In the genomic region with DNA sequence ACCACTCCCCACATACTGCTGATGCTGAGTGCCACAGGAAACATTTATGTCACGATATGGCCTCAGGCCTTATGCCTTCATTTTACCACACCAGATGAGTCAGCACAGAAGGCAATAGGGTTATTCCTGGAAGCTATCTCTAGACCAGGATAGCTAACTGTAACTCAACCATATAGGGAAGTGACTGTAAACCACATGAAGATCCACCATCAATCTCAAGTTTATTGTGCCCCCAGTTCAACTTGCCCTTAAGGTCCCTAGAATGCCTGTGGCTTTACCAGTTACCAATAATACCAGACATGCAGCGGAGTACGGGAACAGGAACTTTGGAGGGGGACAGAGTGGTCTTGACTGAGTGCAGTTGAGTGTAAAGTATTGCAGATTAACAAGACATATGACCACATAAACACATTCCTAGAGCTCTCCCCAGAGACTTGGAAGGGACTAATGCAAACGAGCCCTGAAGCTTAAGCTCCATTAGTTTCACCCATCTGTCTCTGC, we compare ENCODE assay signal across 13 cellular contexts.
DNase-seq lines count a peak whose midpoint lies in the region; ATAC-seq, FAIRE-seq and TF ChIP-seq lines count a peak whose summit lies in the region.
"Had no signal": no experiment of that assay in that cellular context is flagged by ENCODE, and none has a peak within 500 bp of the region (broad histone marks: within the 10 kb centered on the region; RNA-seq: fewer than 3 reads in every experiment).

No MANE protein-coding gene starts in this region.

- no peak for TF ChIP-seq EP300 in GM12878 (IDR thresholded peaks at IDR 0.05; ENCODE audit: borderline replicate concordance in 1 of 2, control insufficient read depth in 1 of 2, low read depth in 2 of 2, low read length in 2 of 2)

- WGBS in GM12878 (ENCODE audit: insufficient coverage, insufficient replicate concordance, low lambda C conversion rate, missing lambda C conversion rate): 41% methylated on average over 4 of the region's 4 CpGs

- H3K27ac ChIP-seq in GM12878 (ENCODE audit: control insufficient read depth, insufficient read depth): no peak overlapping the region
- H3K27ac ChIP-seq: 22Rv1, thoracic aorta had no signal

- TF ChIP-seq POLR2A in GM12878 (IDR thresholded peaks at IDR 0.05; ENCODE audit: low read depth, low read length): no peak

- no peaks in the 10 kb centered on the region for H3K36me3 Mint-ChIP-seq in osteocyte (ENCODE audit: unreplicated experiment)

- no peaks in the 10 kb centered on the region for H3K4me1 ChIP-seq in GM12878 (ENCODE audit: control insufficient read depth, insufficient read depth, low read length)

- H3K4me3 ChIP-seq in GM12878: no peak overlapping the region
- H3K4me3 ChIP-seq in retinal pigment epithelial cell (ENCODE audit: low read length): no peak overlapping the region
- H3K4me3 ChIP-seq: thoracic aorta had no signal

- H3K4me2 ChIP-seq in GM12878 (ENCODE audit: control insufficient read depth, insufficient read depth): no peak overlapping the region

- H3K27me3 Mint-ChIP-seq in osteocyte (ENCODE audit: unreplicated experiment): no peaks in the 10 kb centered on the region

- no peak for TF ChIP-seq RAD21 in GM12878 (IDR thresholded peaks at IDR 0.05; ENCODE audit: insufficient read depth, low read depth, low read length)

- H3K79me2 ChIP-seq in GM12878 (ENCODE audit: control insufficient read depth, insufficient read depth, low read length): no peaks in the 10 kb centered on the region

- H4K20me1 ChIP-seq in GM12878 (ENCODE audit: control insufficient read depth, insufficient read depth): no peaks in the 10 kb centered on the region

- peaks cover 19% of the 10 kb centered on the region for H3K4me1 Mint-ChIP-seq in osteocyte (ENCODE audit: unreplicated experiment)
- H3K4me1 Mint-ChIP-seq: neural crest cell had no signal

- no peak overlapping the region for H2AFZ ChIP-seq in GM12878 (ENCODE audit: control insufficient read depth, low read depth, low read length)

- DNase-seq in DMS 273 (lab: John Stamatoyannopoulos, UW; ENCODE audit: unreplicated experiment) (peak; percentile 26), DMS 273 treated with DMSO at 0.1 percent for 48 hours (lab: John Stamatoyannopoulos, UW) (no peak), NCI-H82 treated with DMSO at 0.1 percent for 48 hours (lab: John Stamatoyannopoulos, UW; ENCODE audit: unreplicated experiment) (peak; percentile 89), GM12878 (ENCODE audit: low read depth, low spot score) (no peak), retinal pigment epithelial cell (ENCODE audit: low read depth) (peak; percentile 80), osteocyte (ENCODE audit: extremely low spot score, unreplicated experiment) (no peak), sciatic nerve (ENCODE audit: low spot score) (no peak), NCI-H1930 (lab: John Stamatoyannopoulos, UW) (no peak)
- DNase-seq: activated T-cell treated with anti-CD3 and anti-CD28 coated beads for 4 hours, cortex of kidney had no signal

- H3K9me3 ChIP-seq in GM12878 (replicated peaks; ENCODE audit: control insufficient read depth, insufficient read depth, low read length): no peaks in the 10 kb centered on the region; the same call in 2 of the 3 replicates
- H3K9me3 ChIP-seq: thoracic aorta had no signal

- H3K27ac Mint-ChIP-seq in osteocyte (ENCODE audit: unreplicated experiment): no peak overlapping the region

- H3K4me3 Mint-ChIP-seq in osteocyte (ENCODE audit: unreplicated experiment): no peak overlapping the region
- H3K4me3 Mint-ChIP-seq: neural crest cell had no signal

- TF ChIP-seq CTCF in GM12878 (IDR thresholded peaks at IDR 0.05 in 2 of 3, conservative IDR thresholded peaks at IDR 0.05 in 1 of 3; ENCODE audit: control insufficient read depth in 2 of 3, extremely low read depth in 1 of 3, insufficient read depth in 1 of 3, low read depth in 3 of 3, low read length in 3 of 3) (no peak), retinal pigment epithelial cell (conservative IDR thresholded peaks at IDR 0.05; ENCODE audit: low read depth, low read length) (no peak), osteocyte (IDR thresholded peaks at IDR 0.05) (no peak)

- H3K9ac ChIP-seq in GM12878 (ENCODE audit: control insufficient read depth, insufficient read depth, low read length): no peak overlapping the region

- peak; percentile 13 for FAIRE-seq in GM12878 (lab: Jason Lieb, UNC)

- no peaks in the 10 kb centered on the region for H3K36me3 ChIP-seq in GM12878 (ENCODE audit: control insufficient read depth in 2 of 2, insufficient read depth in 2 of 2, low read length in 1 of 2)
- H3K36me3 ChIP-seq: thoracic aorta had no signal

- SMC1A ChIA-PET in GM12878 (lab: Charles Lee; ENCODE audit: uncharacterized antibody, unreplicated experiment): interaction anchor here (2.7 kb wide), 1 partner anchor 10 kb away, joined by 8 read pairs; no protein-coding TSS in a partner anchor

- ATAC-seq in GM12878: no peak
- no peak for ATAC-seq in sciatic nerve

- intact Hi-C loops in GM12878 (cut with micrococcal nuclease; ENCODE audit: unreplicated experiment): no loop called here
- intact Hi-C loops in sciatic nerve (cut with DNase I): no loop called here

- POLR2A ChIA-PET in GM12878 (lab: Charles Lee): interaction anchor here (0.6 kb wide), 1 partner anchor 171 kb away, joined by 4 read pairs; no protein-coding TSS in a partner anchor

- in situ Hi-C loops in GM12878 (cut with MboI): no loop called here

- CTCF ChIA-PET in GM12878 (lab: Yijun Ruan, JAX): interaction anchor here (0.9 kb wide), 1 partner anchor 57 kb away, joined by 3 read pairs; no protein-coding TSS in a partner anchor

- RAD21 ChIA-PET in GM12878 (lab: Charles Lee; ENCODE audit: unreplicated experiment): interaction anchor here (0.9 kb wide), 1 partner anchor 10 kb away, joined by 7 read pairs; no protein-coding TSS in a partner anchor

- BruUV-seq in GM12878 (replicated peaks; lab: Mats Ljungman, UMichigan): no TSS peak

- no peaks in the 10 kb centered on the region for H3K27me3 ChIP-seq in GM12878 (replicated peaks in 1 of 2; ENCODE audit: control insufficient read depth in 2 of 2, insufficient read depth in 2 of 2, low read length in 1 of 2)

- peaks cover 7% of the 10 kb centered on the region for H3K9me3 Mint-ChIP-seq in osteocyte (ENCODE audit: unreplicated experiment)
- H3K9me3 Mint-ChIP-seq: neural crest cell had no signal

TF ChIP-seq in GM12878, 131 proteins besides CTCF, POLR2A, EP300 and RAD21 (continues in another document):
- TF ChIP-seq, protein P1, sequence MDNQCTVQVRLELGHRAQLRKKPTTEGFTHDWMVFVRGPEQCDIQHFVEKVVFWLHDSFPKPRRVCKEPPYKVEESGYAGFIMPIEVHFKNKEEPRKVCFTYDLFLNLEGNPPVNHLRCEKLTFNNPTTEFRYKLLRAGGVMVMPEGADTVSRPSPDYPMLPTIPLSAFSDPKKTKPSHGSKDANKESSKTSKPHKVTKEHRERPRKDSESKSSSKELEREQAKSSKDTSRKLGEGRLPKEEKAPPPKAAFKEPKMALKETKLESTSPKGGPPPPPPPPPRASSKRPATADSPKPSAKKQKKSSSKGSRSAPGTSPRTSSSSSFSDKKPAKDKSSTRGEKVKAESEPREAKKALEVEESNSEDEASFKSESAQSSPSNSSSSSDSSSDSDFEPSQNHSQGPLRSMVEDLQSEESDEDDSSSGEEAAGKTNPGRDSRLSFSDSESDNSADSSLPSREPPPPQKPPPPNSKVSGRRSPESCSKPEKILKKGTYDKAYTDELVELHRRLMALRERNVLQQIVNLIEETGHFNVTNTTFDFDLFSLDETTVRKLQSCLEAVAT (IDR thresholded peaks at IDR 0.05): no peak
- TF ChIP-seq JUND (IDR thresholded peaks at IDR 0.05; ENCODE audit: low read depth, low read length) (no peak), BCL11A (IDR thresholded peaks at IDR 0.05; ENCODE audit: low read depth, low read length) (no peak), ETV6 (conservative IDR thresholded peaks at IDR 0.05 in 1 of 2, IDR thresholded peaks at IDR 0.05 in 1 of 2; ENCODE audit: borderline replicate concordance in 1 of 2, low read depth in 1 of 2) (no peak), SMARCA5 (IDR thresholded peaks at IDR 0.05) (no peak)
- TF ChIP-seq, protein P2, sequence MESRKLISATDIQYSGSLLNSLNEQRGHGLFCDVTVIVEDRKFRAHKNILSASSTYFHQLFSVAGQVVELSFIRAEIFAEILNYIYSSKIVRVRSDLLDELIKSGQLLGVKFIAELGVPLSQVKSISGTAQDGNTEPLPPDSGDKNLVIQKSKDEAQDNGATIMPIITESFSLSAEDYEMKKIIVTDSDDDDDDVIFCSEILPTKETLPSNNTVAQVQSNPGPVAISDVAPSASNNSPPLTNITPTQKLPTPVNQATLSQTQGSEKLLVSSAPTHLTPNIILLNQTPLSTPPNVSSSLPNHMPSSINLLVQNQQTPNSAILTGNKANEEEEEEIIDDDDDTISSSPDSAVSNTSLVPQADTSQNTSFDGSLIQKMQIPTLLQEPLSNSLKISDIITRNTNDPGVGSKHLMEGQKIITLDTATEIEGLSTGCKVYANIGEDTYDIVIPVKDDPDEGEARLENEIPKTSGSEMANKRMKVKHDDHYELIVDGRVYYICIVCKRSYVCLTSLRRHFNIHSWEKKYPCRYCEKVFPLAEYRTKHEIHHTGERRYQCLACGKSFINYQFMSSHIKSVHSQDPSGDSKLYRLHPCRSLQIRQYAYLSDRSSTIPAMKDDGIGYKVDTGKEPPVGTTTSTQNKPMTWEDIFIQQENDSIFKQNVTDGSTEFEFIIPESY (IDR thresholded peaks at IDR 0.05): no peak

Comparison
In these comparisons a context has a peak if more than half of its experiments do, and no peak if none do; other contexts are left out.
1. DNase-seq: peak in DMS 273 (single experiment), NCI-H82 treated with DMSO at 0.1 percent for 48 hours (single experiment) and retinal pigment epithelial cell (single experiment); none in DMS 273 treated with DMSO at 0.1 percent for 48 hours (single experiment), GM12878 (single experiment), osteocyte (single experiment), sciatic nerve (single experiment) and NCI-H1930 (0 of 2).